ENCODE assay signal across 1 cellular context in genomic region chr7:84666668-84667067, GRCh38.
TF ChIP-seq lines count a peak whose summit lies in the region.

No MANE protein-coding gene starts in this region.

TF ChIP-seq in SK-N-SH treated with all-trans-retinoic acid at 6 μM for 48 hours, 23 proteins besides CTCF, POLR2A, EP300 and RAD21 (continued from another document):
- TF ChIP-seq CSRNP3 (CRISPR knock-in tag; IDR thresholded peaks at IDR 0.05) (no peak), POU6F1 (CRISPR knock-in tag; IDR thresholded peaks at IDR 0.05; ENCODE audit: borderline replicate concordance, low read depth) (no peak), ZC3H10 (CRISPR knock-in tag; IDR thresholded peaks at IDR 0.05) (no peak)
